Comparison of ENCODE assay signal across 10 cellular contexts in the genomic region with DNA sequence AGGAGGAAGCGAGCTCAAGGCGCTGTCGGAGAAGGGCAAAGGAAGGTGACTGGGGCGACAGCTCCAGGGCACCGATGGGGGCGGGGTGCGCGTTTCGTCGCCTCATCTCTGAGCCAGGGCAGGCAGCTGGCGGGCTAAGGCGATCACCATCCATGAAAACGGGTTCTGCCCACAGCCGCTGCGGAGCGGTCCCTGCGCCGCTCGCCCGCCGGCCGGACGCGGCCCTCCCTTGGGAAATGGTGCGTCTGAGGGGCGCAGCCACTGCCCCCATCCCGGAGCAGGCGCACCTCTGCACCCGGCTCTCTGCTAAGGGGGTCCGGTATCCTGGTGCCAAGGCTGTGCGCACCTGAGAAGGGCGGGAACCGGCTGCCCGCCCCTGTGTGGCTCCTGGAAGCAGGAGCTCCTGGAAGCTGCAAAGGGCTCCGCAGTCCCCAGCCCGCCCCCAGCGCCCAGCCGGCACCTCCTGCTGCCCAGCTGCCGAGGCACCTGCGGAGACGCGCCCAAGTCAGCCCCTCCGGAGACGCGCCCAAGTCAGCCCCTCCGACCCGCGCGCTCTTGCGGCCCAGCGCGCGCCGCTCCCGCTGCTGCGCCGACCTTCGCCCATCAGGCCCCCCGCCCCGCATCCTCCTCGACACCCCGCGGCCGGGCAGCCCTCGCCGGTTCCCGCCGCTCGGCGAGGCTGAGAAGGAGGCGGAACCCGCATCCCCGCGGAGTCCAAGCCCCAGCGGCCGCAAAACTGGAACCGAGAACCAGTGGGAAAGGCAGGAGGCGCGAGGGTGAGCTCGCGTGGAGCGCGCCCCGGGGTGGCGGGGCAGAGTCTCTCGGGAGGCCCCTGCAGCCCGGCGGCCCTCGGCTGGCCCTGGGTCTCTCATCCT. TPM values are rescaled to one million over a fixed set of nuclear protein-coding genes. Genes with fewer than 3 reads are reported as not detected.
DNase-seq lines count a peak whose midpoint lies in the region; ATAC-seq and TF ChIP-seq lines count a peak whose summit lies in the region.
"Had no signal": no experiment of that assay in that cellular context is flagged by ENCODE, and none has a peak within 500 bp of the region (broad histone marks: within the 10 kb centered on the region; RNA-seq: fewer than 3 reads in every experiment).

No MANE protein-coding gene starts in this region.

- DNase-seq in LNCaP clone FGC (ENCODE audit: low read depth), result no peak
- no peak for DNase-seq in epithelial cell of proximal tubule (ENCODE audit: low read depth)
- peak; percentile 83 for DNase-seq in osteocyte (ENCODE audit: extremely low spot score, unreplicated experiment)
- DNase-seq in NCI-H187 (lab: John Stamatoyannopoulos, UW), result no peak
- DNase-seq in left colon, result no peak
- DNase-seq: adrenal gland, HCEC 1CT had no signal

- no peak for ATAC-seq in left colon
- ATAC-seq in GM21360 (IDR thresholded peaks at IDR 0.05; ENCODE audit: unreplicated experiment), result no peak
- no peak for ATAC-seq in GM18498 (IDR thresholded peaks at IDR 0.05; ENCODE audit: unreplicated experiment)

- H3K4me1 Mint-ChIP-seq in osteocyte (ENCODE audit: unreplicated experiment), result peaks cover 6% of the 10 kb centered on the region

- TF ChIP-seq CTCF in LNCaP clone FGC (IDR thresholded peaks at IDR 0.05; ENCODE audit: control insufficient read depth, extremely low read depth, insufficient read depth) (no peak), epithelial cell of proximal tubule (conservative IDR thresholded peaks at IDR 0.05; ENCODE audit: low read depth, low read length) (no peak), osteocyte (IDR thresholded peaks at IDR 0.05) (no peak)

- peak overlapping the region; percentile 46; the same call in 1 of the 2 replicates for H3K4me3 ChIP-seq in GM08714 (ENCODE audit: low read length)
- peak overlapping the region; percentile 42 for H3K4me3 ChIP-seq in LNCaP clone FGC (ENCODE audit: low read depth, low read length)
- peak overlapping the region; percentile 52 for H3K4me3 ChIP-seq in epithelial cell of proximal tubule (ENCODE audit: low read depth, low read length)

- H3K27me3 Mint-ChIP-seq in osteocyte (ENCODE audit: unreplicated experiment), result peaks cover 68% of the 10 kb centered on the region

- intact Hi-C loops in left colon (cut with DNase I, micrococcal nuclease), result no loop called here

- H3K36me3 Mint-ChIP-seq in osteocyte (ENCODE audit: unreplicated experiment), result peaks cover 3% of the 10 kb centered on the region

- peak overlapping the region; percentile 42 for H3K4me3 Mint-ChIP-seq in osteocyte (ENCODE audit: unreplicated experiment)

- no peak overlapping the region for H3K27ac Mint-ChIP-seq in osteocyte (ENCODE audit: unreplicated experiment)

- no peaks in the 10 kb centered on the region for H3K9me3 Mint-ChIP-seq in osteocyte (ENCODE audit: unreplicated experiment)

RNA-seq across cellular contexts. Expression of gene ANKRD34B, which starts 0.8 kb away (rescaled TPM):
- 1.2 TPM in 2 replicates for total RNA-seq in epithelial cell of proximal tubule
- total RNA-seq in osteocyte, result not detected in 2 replicates
- total RNA-seq in left colon, result not detected
- total RNA-seq: adrenal gland had no signal
